In genomic region chr6:130202782-130203181, GRCh38 we compare ENCODE assay signal across 11 cellular contexts. TPM values are rescaled to one million over a fixed set of nuclear protein-coding genes. Genes with fewer than 3 reads are reported as not detected.
DNase-seq lines count a peak whose midpoint lies in the region; ATAC-seq and TF ChIP-seq lines count a peak whose summit lies in the region.
"Had no signal": no experiment of that assay in that cellular context is flagged by ENCODE, and none has a peak within 500 bp of the region (broad histone marks: within the 10 kb centered on the region; RNA-seq: fewer than 3 reads in every experiment).

No MANE protein-coding gene starts in this region.

- DNase-seq in stimulated activated CD4-positive, alpha-beta T cell treated with anti-CD3 and anti-CD28 coated beads, Interleukin-12 subunit alpha, Interleukin-12 subunit beta, amount 100 ng/mL, for 4 hours: peak; percentile 26
- DNase-seq in stimulated activated CD4-positive, alpha-beta T cell treated with anti-CD3 and anti-CD28 coated beads, Interleukin-2, amount 100 ng/mL, for 48 hours: no peak
- DNase-seq in activated naive CD8-positive, alpha-beta T cell treated with anti-CD3 and anti-CD28 coated beads, Interleukin-2, amount 10 ng/mL, durations not matched to agents 7 days and 5 days: no peak
- DNase-seq in ecto neural progenitor cell (ENCODE audit: low spot score) (no peak), DMS153 treated with DMSO at 0.1 percent for 48 hours (lab: John Stamatoyannopoulos, UW; ENCODE audit: unreplicated experiment) (no peak), Karpas-422 (no peak), MCF 10A (ENCODE audit: unreplicated experiment) (no peak)
- DNase-seq: kidney glomerular epithelial cell had no signal

- peaks cover 13% of the 10 kb centered on the region for H3K9me3 Mint-ChIP-seq in activated naive CD8-positive, alpha-beta T cell treated with anti-CD3 and anti-CD28 coated beads, Interleukin-2, amount 10 ng/mL, durations not matched to agents 7 days and 5 days
- H3K9me3 Mint-ChIP-seq in MCF 10A (ENCODE audit: unreplicated experiment): no peaks in the 10 kb centered on the region
- H3K9me3 Mint-ChIP-seq: activated naive CD4-positive, alpha-beta T cell treated with anti-CD3 and anti-CD28 coated beads, Interleukin-2, amount 50 U/mL, for 24 hours had no signal

- H3K4me2 ChIP-seq in Karpas-422 (ENCODE audit: low read depth, low read length, poor library complexity, severe bottlenecking): no peak overlapping the region

- peaks cover 8% of the 10 kb centered on the region for H3K4me1 Mint-ChIP-seq in activated naive CD8-positive, alpha-beta T cell treated with anti-CD3 and anti-CD28 coated beads, Interleukin-2, amount 10 ng/mL, durations not matched to agents 7 days and 5 days
- no peaks in the 10 kb centered on the region for H3K4me1 Mint-ChIP-seq in MCF 10A (ENCODE audit: insufficient read depth, unreplicated experiment)

- H3K79me2 ChIP-seq in Karpas-422 (ENCODE audit: low read length): no peaks in the 10 kb centered on the region

- H3K9me3 ChIP-seq in Karpas-422 (ENCODE audit: low read length): no peaks in the 10 kb centered on the region

- peak overlapping the region; percentile 11 for H3K27ac Mint-ChIP-seq in activated naive CD8-positive, alpha-beta T cell treated with anti-CD3 and anti-CD28 coated beads, Interleukin-2, amount 10 ng/mL, durations not matched to agents 7 days and 5 days
- H3K27ac Mint-ChIP-seq in MCF 10A (ENCODE audit: low read depth, unreplicated experiment): no peak overlapping the region
- H3K27ac Mint-ChIP-seq: activated naive CD4-positive, alpha-beta T cell treated with anti-CD3 and anti-CD28 coated beads, Interleukin-2, amount 50 U/mL, for 24 hours had no signal

- no peak overlapping the region for H3K27ac ChIP-seq in Karpas-422 (ENCODE audit: low read length)

- H3K36me3 Mint-ChIP-seq in activated naive CD8-positive, alpha-beta T cell treated with anti-CD3 and anti-CD28 coated beads, Interleukin-2, amount 10 ng/mL, durations not matched to agents 7 days and 5 days: peaks cover 66% of the 10 kb centered on the region
- H3K36me3 Mint-ChIP-seq in MCF 10A (ENCODE audit: insufficient read depth, unreplicated experiment): no peaks in the 10 kb centered on the region

- no peaks in the 10 kb centered on the region for H3K36me3 ChIP-seq in Karpas-422 (ENCODE audit: insufficient read depth, low read length)

- peaks cover 11% of the 10 kb centered on the region for H3K4me1 ChIP-seq in Karpas-422 (ENCODE audit: low read length)

- peak overlapping the region; percentile 27 for H3K4me3 Mint-ChIP-seq in activated naive CD8-positive, alpha-beta T cell treated with anti-CD3 and anti-CD28 coated beads, Interleukin-2, amount 10 ng/mL, durations not matched to agents 7 days and 5 days
- H3K4me3 Mint-ChIP-seq in MCF 10A (ENCODE audit: unreplicated experiment): no peak overlapping the region
- H3K4me3 Mint-ChIP-seq: activated naive CD4-positive, alpha-beta T cell treated with anti-CD3 and anti-CD28 coated beads, Interleukin-2, amount 50 U/mL, for 24 hours had no signal

- no peak overlapping the region for H3K4me3 ChIP-seq in Karpas-422 (ENCODE audit: low read length)

- CTCF ChIA-PET in MCF 10A (lab: Yijun Ruan, JAX): no interaction called here

- no peaks in the 10 kb centered on the region for H4K20me1 ChIP-seq in Karpas-422 (ENCODE audit: insufficient read depth, low read depth, low read length)

- peak; percentile 76 for ATAC-seq in HG02973 (IDR thresholded peaks at IDR 0.05; ENCODE audit: unreplicated experiment)
- ATAC-seq in activated naive CD8-positive, alpha-beta T cell treated with anti-CD3 and anti-CD28 coated beads, Interleukin-2, amount 10 ng/mL, durations not matched to agents 7 days and 5 days (ENCODE audit: low read depth): no peak

- intact Hi-C loops in MCF 10A (cut with micrococcal nuclease): no loop called here

- no peak for TF ChIP-seq CTCF in MCF 10A (IDR thresholded peaks at IDR 0.05; ENCODE audit: unreplicated experiment)

- H3K9ac ChIP-seq in Karpas-422 (ENCODE audit: low read length): no peak overlapping the region

- POLR2A ChIA-PET in activated naive CD8-positive, alpha-beta T cell treated with anti-CD3 and anti-CD28 coated beads, Interleukin-2, amount 10 ng/mL, durations not matched to agents 7 days and 5 days (lab: Charles Lee): interaction anchor here (1.3 kb wide), 1 partner anchor 8 kb away, joined by 3 read pairs; no protein-coding TSS in a partner anchor
- POLR2A ChIA-PET in MCF 10A (lab: Yijun Ruan, JAX): no interaction called here

- H3K27me3 Mint-ChIP-seq in activated naive CD8-positive, alpha-beta T cell treated with anti-CD3 and anti-CD28 coated beads, Interleukin-2, amount 10 ng/mL, durations not matched to agents 7 days and 5 days: no peaks in the 10 kb centered on the region
- H3K27me3 Mint-ChIP-seq in MCF 10A (ENCODE audit: insufficient read depth, unreplicated experiment): no peaks in the 10 kb centered on the region
- H3K27me3 Mint-ChIP-seq: activated naive CD4-positive, alpha-beta T cell treated with anti-CD3 and anti-CD28 coated beads, Interleukin-2, amount 50 U/mL, for 24 hours had no signal

- H3K9me2 ChIP-seq in Karpas-422 (replicated peaks; ENCODE audit: insufficient read depth, low read length): no peaks in the 10 kb centered on the region

- no peak overlapping the region for H2AFZ ChIP-seq in Karpas-422 (ENCODE audit: low read length)

- BruUV-seq in MCF 10A (replicated peaks; lab: Mats Ljungman, UMichigan): no TSS peak

- no peaks in the 10 kb centered on the region for H3K27me3 ChIP-seq in Karpas-422 (ENCODE audit: low read length)

RNA-seq across cellular contexts. Expression of gene SAMD3, which starts 20.0 kb away (rescaled TPM):
- 10 to 100 TPM; 51.0 to 52.6 TPM for total RNA-seq in activated naive CD8-positive, alpha-beta T cell treated with anti-CD3 and anti-CD28 coated beads, Interleukin-2, amount 10 ng/mL, durations not matched to agents 7 days and 5 days
- total RNA-seq in Karpas-422 (2014; rRNA removed; shearing (Covaris generic); ENCODE audit: low replicate concordance): not detected in 2 replicates
- total RNA-seq in MCF 10A (2022): not detected in 2 replicates
- total RNA-seq: renal cortical epithelial cell had no signal

Comparison
In these comparisons a context has a peak if more than half of its experiments do, and no peak if none do; other contexts are left out.
1. RNA of gene SAMD3, which starts 20.0 kb away (total RNA-seq): 51.0 to 52.6 TPM in activated naive CD8-positive, alpha-beta T cell treated with anti-CD3 and anti-CD28 coated beads, Interleukin-2, amount 10 ng/mL, durations not matched to agents 7 days and 5 days; not detected in Karpas-422 and not detected in MCF 10A; every median in the first group is over 10 times any median in the second.